Comparison of ENCODE assay signal across 1 cellular context in genomic region chrX:74545880-74546279, GRCh38.
TF ChIP-seq lines count a peak whose summit lies in the region.

No MANE protein-coding gene starts in this region.

TF ChIP-seq in H1, 55 proteins besides CTCF, POLR2A, EP300 and RAD21:
- TF ChIP-seq CBX5 (IDR thresholded peaks at IDR 0.05; ENCODE audit: low read depth, low read length) (no peak), MAFK (IDR thresholded peaks at IDR 0.05; ENCODE audit: low read depth, low read length) (no peak), KDM5A (IDR thresholded peaks at IDR 0.05; ENCODE audit: low read length) (no peak), RBBP5 (IDR thresholded peaks at IDR 0.05; ENCODE audit: borderline replicate concordance, low read depth, low read length) (no peak), RXRA (IDR thresholded peaks at IDR 0.05; ENCODE audit: insufficient read depth, low read depth, low read length) (no peak)
